ENCODE assay signal across 28 cellular contexts in the genomic region with DNA sequence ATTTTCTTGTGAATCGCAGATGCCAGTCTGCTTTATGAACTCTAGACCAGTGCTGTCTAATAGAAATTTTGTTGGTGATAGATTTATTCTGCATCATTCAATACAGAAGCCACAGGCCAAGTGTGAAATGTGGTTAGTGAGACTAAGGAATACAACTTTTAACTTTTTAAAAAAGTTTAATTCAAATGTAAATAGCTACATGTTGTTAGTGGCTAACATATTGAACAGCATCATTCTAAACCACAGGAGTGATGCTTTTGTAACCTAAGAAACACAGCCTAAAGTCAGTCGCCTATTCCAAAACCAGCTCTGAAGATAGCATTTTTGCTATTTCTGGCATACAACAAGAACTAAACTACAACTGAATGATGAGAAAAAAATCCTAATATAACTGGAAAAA.
DNase-seq lines count a peak whose midpoint lies in the region; ATAC-seq, FAIRE-seq and TF ChIP-seq lines count a peak whose summit lies in the region.
"Had no signal": no experiment of that assay in that cellular context is flagged by ENCODE, and none has a peak within 500 bp of the region (broad histone marks: within the 10 kb centered on the region; RNA-seq: fewer than 3 reads in every experiment).

No MANE protein-coding gene starts in this region.

- POLR2A ChIA-PET in CD8-positive, alpha-beta T cell (lab: Charles Lee): no interaction called here
- POLR2A ChIA-PET in PC-3 (lab: Charles Lee; ENCODE audit: unreplicated experiment): no interaction called here
- POLR2A ChIA-PET in naive thymus-derived CD4-positive, alpha-beta T cell (lab: Charles Lee): no interaction called here

- peaks cover 2% of the 10 kb centered on the region for H3K4me1 Mint-ChIP-seq in CD8-positive, alpha-beta T cell (ENCODE audit: low read depth)
- peaks cover 6 to 13% of the 10 kb centered on the region in 2 donors for H3K4me1 Mint-ChIP-seq in effector memory CD8-positive, alpha-beta T cell (ENCODE audit: low read depth in 2 of 2)
- H3K4me1 Mint-ChIP-seq in naive thymus-derived CD4-positive, alpha-beta T cell: peaks cover 0 to 4% (median 0%) of the 10 kb centered on the region in 7 donors
- H3K4me1 Mint-ChIP-seq in Calu3 (ENCODE audit: low read depth, unreplicated experiment): peaks cover 34% of the 10 kb centered on the region
- H3K4me1 Mint-ChIP-seq: CD14-positive monocyte; CD4-positive, alpha-beta memory T cell; CD4-positive, CD25-positive, alpha-beta regulatory T cell had no signal

- no peak overlapping the region for H3K4me3 Mint-ChIP-seq in CD8-positive, alpha-beta T cell
- H3K4me3 Mint-ChIP-seq in effector memory CD8-positive, alpha-beta T cell: peak overlapping the region in 1 of 2 donors; percentile 5
- no peak overlapping the region for H3K4me3 Mint-ChIP-seq in naive thymus-derived CD4-positive, alpha-beta T cell
- no peak overlapping the region for H3K4me3 Mint-ChIP-seq in Calu3 (ENCODE audit: low read depth, unreplicated experiment)
- H3K4me3 Mint-ChIP-seq: CD14-positive monocyte; CD4-positive, alpha-beta memory T cell; CD4-positive, CD25-positive, alpha-beta regulatory T cell had no signal

- H4K20me1 ChIP-seq in PC-3 (ENCODE audit: low read length): no peaks in the 10 kb centered on the region
- H4K20me1 ChIP-seq: BLaER1 had no signal

- no peaks in the 10 kb centered on the region for H3K36me3 ChIP-seq in CD8-positive, alpha-beta T cell (ENCODE audit: insufficient read depth, low read length)
- H3K36me3 ChIP-seq in PC-3 (ENCODE audit: low read depth, low read length): no peaks in the 10 kb centered on the region
- no peaks in the 10 kb centered on the region for H3K36me3 ChIP-seq in naive thymus-derived CD4-positive, alpha-beta T cell (ENCODE audit: control insufficient read depth in 2 of 3, insufficient read depth in 3 of 3, low read length in 3 of 3)
- H3K36me3 ChIP-seq: BE2C, BLaER1 had no signal

- no peak for DNase-seq in CD8-positive, alpha-beta T cell
- DNase-seq in PC-3 (no peak), activated gamma-delta T cell (lab: John Stamatoyannopoulos, UW) (no peak), Calu3 (no peak), GM19239 (ENCODE audit: insufficient read length, low spot score) (no peak)
- DNase-seq in effector memory CD8-positive, alpha-beta T cell: peak; percentile 2 to 26 (median 20)
- DNase-seq in naive thymus-derived CD4-positive, alpha-beta T cell: no peak
- no peak for DNase-seq in activated CD4-positive, alpha-beta T cell treated with anti-CD3 and anti-CD28 coated beads for 48 hours
- DNase-seq: 8988T; ACHN; BE2C; C1 segment of cervical spinal cord; Caco-2; CD4-positive, alpha-beta memory T cell; CD4-positive, CD25-positive, alpha-beta regulatory T cell; DMS 273 treated with DMSO at 0.1 percent for 48 hours; DMS153; DMS53; DMS79; DND-41; EL; GDM1 had no signal

- H3K4me1 ChIP-seq in CD8-positive, alpha-beta T cell (ENCODE audit: insufficient read depth, low read length): no peaks in the 10 kb centered on the region
- H3K4me1 ChIP-seq in PC-3 (ENCODE audit: insufficient read depth, low read length): peaks cover 54% of the 10 kb centered on the region
- H3K4me1 ChIP-seq in naive thymus-derived CD4-positive, alpha-beta T cell (ENCODE audit: control insufficient read depth in 2 of 2, insufficient read depth in 2 of 2, low read length in 2 of 2): peaks cover 0 to 6% of the 10 kb centered on the region in 2 donors
- H3K4me1 ChIP-seq: BE2C, BLaER1, Caco-2 had no signal

- H3F3A ChIP-seq in PC-3 (ENCODE audit: low read length, unreplicated experiment): peaks cover 18% of the 10 kb centered on the region

- H3K9me3 Mint-ChIP-seq in CD8-positive, alpha-beta T cell: peaks cover 2% of the 10 kb centered on the region
- no peaks in the 10 kb centered on the region for H3K9me3 Mint-ChIP-seq in effector memory CD8-positive, alpha-beta T cell
- peaks cover 0 to 5% (median 0%) of the 10 kb centered on the region in 11 donors for H3K9me3 Mint-ChIP-seq in naive thymus-derived CD4-positive, alpha-beta T cell
- no peaks in the 10 kb centered on the region for H3K9me3 Mint-ChIP-seq in Calu3 (ENCODE audit: low read depth, unreplicated experiment)

- H3K9me2 ChIP-seq in PC-3 (replicated peaks; ENCODE audit: low read length): no peaks in the 10 kb centered on the region

- CTCF ChIA-PET in CD8-positive, alpha-beta T cell (lab: Charles Lee): interaction anchor here (0.7 kb wide), 1 partner anchor 354 kb away, joined by 3 read pairs; no protein-coding TSS in a partner anchor
- CTCF ChIA-PET in PC-3 (lab: Charles Lee): no interaction called here
- CTCF ChIA-PET in naive thymus-derived CD4-positive, alpha-beta T cell (lab: Charles Lee): no interaction called here
- CTCF ChIA-PET in Calu3 (lab: Charles Lee): no interaction called here

- H3K4me3 ChIP-seq in CD8-positive, alpha-beta T cell (ENCODE audit: low read depth, low read length): no peak overlapping the region
- H3K4me3 ChIP-seq in PC-3 (ENCODE audit: low read length): no peak overlapping the region
- no peak overlapping the region for H3K4me3 ChIP-seq in naive thymus-derived CD4-positive, alpha-beta T cell (ENCODE audit: low read length)
- H3K4me3 ChIP-seq: BLaER1, GM12878 had no signal

- no peak for TF ChIP-seq CTCF in CD8-positive, alpha-beta T cell (IDR thresholded peaks at IDR 0.05)
- TF ChIP-seq CTCF in PC-3 (conservative IDR thresholded peaks at IDR 0.05; ENCODE audit: low read depth, low read length) (no peak), Calu3 (IDR thresholded peaks at IDR 0.05; ENCODE audit: unreplicated experiment) (no peak)

- no peak overlapping the region for H3K27ac Mint-ChIP-seq in CD8-positive, alpha-beta T cell
- H3K27ac Mint-ChIP-seq in effector memory CD8-positive, alpha-beta T cell: peak overlapping the region; percentile 24 to 61
- H3K27ac Mint-ChIP-seq in naive thymus-derived CD4-positive, alpha-beta T cell: no peak overlapping the region
- no peak overlapping the region for H3K27ac Mint-ChIP-seq in Calu3 (ENCODE audit: unreplicated experiment)
- H3K27ac Mint-ChIP-seq: CD14-positive monocyte; CD4-positive, alpha-beta memory T cell; CD4-positive, CD25-positive, alpha-beta regulatory T cell had no signal

- no peaks in the 10 kb centered on the region for H3K27me3 Mint-ChIP-seq in CD8-positive, alpha-beta T cell (ENCODE audit: low read depth)
- H3K27me3 Mint-ChIP-seq in effector memory CD8-positive, alpha-beta T cell: no peaks in the 10 kb centered on the region
- no peaks in the 10 kb centered on the region for H3K27me3 Mint-ChIP-seq in naive thymus-derived CD4-positive, alpha-beta T cell
- no peaks in the 10 kb centered on the region for H3K27me3 Mint-ChIP-seq in Calu3 (ENCODE audit: unreplicated experiment)
- H3K27me3 Mint-ChIP-seq: CD4-positive, alpha-beta memory T cell; CD4-positive, CD25-positive, alpha-beta regulatory T cell had no signal

- H3K36me3 Mint-ChIP-seq in CD8-positive, alpha-beta T cell: no peaks in the 10 kb centered on the region
- no peaks in the 10 kb centered on the region for H3K36me3 Mint-ChIP-seq in effector memory CD8-positive, alpha-beta T cell (ENCODE audit: insufficient read depth)
- peaks cover 0 to 9% (median 0%) of the 10 kb centered on the region in 5 donors for H3K36me3 Mint-ChIP-seq in naive thymus-derived CD4-positive, alpha-beta T cell
- H3K36me3 Mint-ChIP-seq in Calu3 (ENCODE audit: insufficient read depth, unreplicated experiment): no peaks in the 10 kb centered on the region
- H3K36me3 Mint-ChIP-seq: CD14-positive monocyte; CD4-positive, alpha-beta memory T cell; CD4-positive, CD25-positive, alpha-beta regulatory T cell had no signal

- H2AFZ ChIP-seq in PC-3 (ENCODE audit: low read length): no peak overlapping the region

- H3K4me2 ChIP-seq in PC-3 (ENCODE audit: low read length): no peak overlapping the region
- H3K4me2 ChIP-seq: BLaER1 had no signal

- H3K9ac ChIP-seq in PC-3 (ENCODE audit: low read length): no peak overlapping the region
- H3K9ac ChIP-seq: BLaER1 had no signal

- H3K27ac ChIP-seq in CD8-positive, alpha-beta T cell (ENCODE audit: low read depth, low read length): no peak overlapping the region
- H3K27ac ChIP-seq in PC-3 (ENCODE audit: low read length): peak overlapping the region; percentile 34
- H3K27ac ChIP-seq in naive thymus-derived CD4-positive, alpha-beta T cell (ENCODE audit: low read depth, low read length): no peak overlapping the region
- H3K27ac ChIP-seq: BLaER1 had no signal

- H3K79me2 ChIP-seq in PC-3 (ENCODE audit: low read length): no peaks in the 10 kb centered on the region

- BruUV-seq in PC-3 (replicated peaks; lab: Mats Ljungman, UMichigan) (no TSS peak), Calu3 (replicated peaks; lab: Mats Ljungman, UMichigan) (no TSS peak)

- H3K27me3 ChIP-seq in CD8-positive, alpha-beta T cell (ENCODE audit: insufficient read depth, low read length): no peaks in the 10 kb centered on the region
- no peaks in the 10 kb centered on the region for H3K27me3 ChIP-seq in PC-3 (ENCODE audit: low read length)
- no peaks in the 10 kb centered on the region for H3K27me3 ChIP-seq in naive thymus-derived CD4-positive, alpha-beta T cell (ENCODE audit: control insufficient read depth in 2 of 2, insufficient read depth in 2 of 2, low read length in 2 of 2)
- H3K27me3 ChIP-seq: BE2C, BLaER1 had no signal

- intact Hi-C loops in CD8-positive, alpha-beta T cell (cut with DNase I, micrococcal nuclease): no loop called here
- intact Hi-C loops in PC-3 (cut with micrococcal nuclease) (loop anchor here (5.0 kb wide), 4 partner anchors 66 to 574 kb away; no protein-coding TSS in a partner anchor), Calu3 (cut with micrococcal nuclease; ENCODE audit: unreplicated experiment) (no loop called here)
- intact Hi-C loops in naive thymus-derived CD4-positive, alpha-beta T cell (cut with micrococcal nuclease): no loop called here

- H3K9me3 ChIP-seq in CD8-positive, alpha-beta T cell (ENCODE audit: low read length): no peaks in the 10 kb centered on the region
- H3K9me3 ChIP-seq in PC-3 (ENCODE audit: low read length): no peaks in the 10 kb centered on the region
- H3K9me3 ChIP-seq in naive thymus-derived CD4-positive, alpha-beta T cell (ENCODE audit: control insufficient read depth in 2 of 3, low read length in 3 of 3): no peaks in the 10 kb centered on the region
- H3K9me3 ChIP-seq: BE2C, BLaER1, Caco-2 had no signal

- no peak for FAIRE-seq in GM19239 (lab: Jason Lieb, UNC)
- FAIRE-seq: A204.1, GM12878, GM12892, GM18507 had no signal

- ATAC-seq in CD8-positive, alpha-beta T cell: peak; percentile 57
- no peak for ATAC-seq in PC-3
- peak; percentile 92 for ATAC-seq in effector memory CD8-positive, alpha-beta T cell (replicated peaks)
- ATAC-seq in naive thymus-derived CD4-positive, alpha-beta T cell: peak; percentile 51
- ATAC-seq: GM12878 had no signal

Comparison
In these comparisons a context has a peak if more than half of its experiments do, and no peak if none do; other contexts are left out.
1. DNase-seq: peak in effector memory CD8-positive, alpha-beta T cell (3 of 3); none in CD8-positive, alpha-beta T cell (0 of 7), PC-3 (single experiment), naive thymus-derived CD4-positive, alpha-beta T cell (0 of 9), activated gamma-delta T cell (single experiment), activated CD4-positive, alpha-beta T cell treated with anti-CD3 and anti-CD28 coated beads for 48 hours (single experiment), Calu3 (single experiment) and GM19239 (single experiment).
2. H3K27ac Mint-ChIP-seq: peak in effector memory CD8-positive, alpha-beta T cell (2 of 2); none in CD8-positive, alpha-beta T cell (single experiment), naive thymus-derived CD4-positive, alpha-beta T cell (0 of 9) and Calu3 (single experiment).